Comparison of ENCODE assay signal across 8 cellular contexts in the genomic region with DNA sequence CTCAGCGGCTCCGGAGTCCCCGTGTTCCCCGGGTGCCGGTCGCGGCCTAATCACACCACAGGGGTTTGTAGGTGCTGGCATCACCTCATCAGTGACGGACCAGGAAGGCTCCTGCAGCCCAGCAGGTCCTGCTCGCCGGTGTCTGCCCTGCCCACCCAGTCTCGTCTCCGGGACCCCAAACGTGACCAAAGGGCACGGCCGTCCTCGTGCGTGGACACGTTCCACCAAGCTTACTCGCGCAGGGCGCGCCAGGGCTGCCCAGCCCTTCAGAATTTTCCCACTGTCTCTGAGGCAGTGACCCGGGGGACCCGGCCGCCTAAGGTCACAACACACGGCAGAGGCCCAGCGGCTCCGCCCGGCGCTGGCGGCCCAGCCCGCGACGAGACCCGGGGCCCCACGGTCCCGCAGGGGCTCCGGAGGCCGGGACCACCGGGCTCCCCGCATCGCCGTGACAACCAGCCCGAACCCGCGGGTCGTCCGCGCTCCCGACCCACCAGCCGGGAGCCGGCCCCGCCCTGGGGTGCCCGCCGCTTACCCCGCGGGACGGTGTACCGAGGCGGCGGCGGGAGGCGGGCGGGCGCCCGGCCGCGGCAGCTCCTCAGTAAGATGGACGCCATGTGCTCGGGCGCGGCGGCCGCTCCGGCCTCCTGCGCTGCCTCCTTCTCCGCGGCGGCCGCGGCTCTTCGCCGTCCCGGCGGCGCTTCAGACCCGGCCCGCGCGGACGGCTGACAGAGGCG. TPM values are rescaled to one million over a fixed set of nuclear protein-coding genes. Genes with fewer than 3 reads are reported as not detected.
DNase-seq lines count a peak whose midpoint lies in the region; ATAC-seq and TF ChIP-seq lines count a peak whose summit lies in the region.

No MANE protein-coding gene starts in this region.

- TF ChIP-seq EP300 in transverse colon (IDR thresholded peaks at IDR 0.05; ENCODE audit: low read depth): no peak

- peaks cover 25 to 61% (median 43%) of the 10 kb centered on the region in 4 donors for H3K4me1 ChIP-seq in transverse colon

- 2% methylated on average over 21 of the region's 92 CpGs; no CpG with 5 or more reads in 1 of the 2 donors for WGBS in transverse colon (ENCODE audit: low coverage in 1 of 2), 2 donors

- intact Hi-C loops in transverse colon (cut with DNase I; ENCODE audit: low total_unique reads): loop anchor here (10.0 kb wide), 1 partner anchor 49 kb away; no protein-coding TSS in a partner anchor

- TF ChIP-seq POLR2A in transverse colon (IDR thresholded peaks at IDR 0.05): no peak

- peak overlapping the region; percentile 88 for H3K4me3 ChIP-seq in choroid plexus epithelial cell (ENCODE audit: low read depth, low read length)
- H3K4me3 ChIP-seq in transverse colon: peak overlapping the region; percentile 61 to 96 (median 90)

- no peak for TF ChIP-seq CTCF in choroid plexus epithelial cell (conservative IDR thresholded peaks at IDR 0.05; ENCODE audit: low read depth, low read length)
- no peak for TF ChIP-seq CTCF in transverse colon (IDR thresholded peaks at IDR 0.05)

- DNase-seq in RKO (ENCODE audit: low spot score) (peak; percentile 45), choroid plexus epithelial cell (ENCODE audit: low read depth) (no peak), lung microvascular endothelial cell (ENCODE audit: low read depth in 2 of 2) (peak; percentile 12 to 24), transverse colon (peak; percentile 37), GF-D8 (lab: John Stamatoyannopoulos, UW) (no peak)

- no peaks in the 10 kb centered on the region for H3K36me3 ChIP-seq in transverse colon

- peak overlapping the region; percentile 89 to 93 (median 92) for H3K27ac ChIP-seq in transverse colon

- ATAC-seq in GM18867 (IDR thresholded peaks at IDR 0.05; ENCODE audit: unreplicated experiment) (peak; percentile 28), HG02642 (IDR thresholded peaks at IDR 0.05; ENCODE audit: poor library complexity, unreplicated experiment) (peak; percentile 0), HG02623 (IDR thresholded peaks at IDR 0.05; ENCODE audit: unreplicated experiment) (no peak)

- in situ Hi-C loops in transverse colon (cut with MboI; ENCODE audit: low pct_ligation_motif_present in 1 of 4, low pct_unique_long_range_greater_than_20kb in 1 of 4, low sequenced_read_pairs in 3 of 4): no loop called here

- H3K27me3 ChIP-seq in transverse colon: no peaks in the 10 kb centered on the region

- no peaks in the 10 kb centered on the region for H3K9me3 ChIP-seq in transverse colon

RNA-seq across cellular contexts. Expression of a gene that starts 0.5 kb away (rescaled TPM):
- total RNA-seq in lung microvascular endothelial cell (48.6 and 70.2 TPM in 2 replicates), transverse colon (100 to 1,000 TPM; 173 to 469 (median 243) TPM)

RNA-seq across cellular contexts. Expression of a gene that starts 15.7 kb away (rescaled TPM):
- total RNA-seq in lung microvascular endothelial cell (29.9 and 32.7 TPM in 2 replicates), transverse colon (100 to 1,000 TPM in 3 of 4 donors, 10 to 100 TPM in 1; 78.4 to 591 (median 158) TPM)

Comparison
In these comparisons a context has a peak if more than half of its experiments do, and no peak if none do; other contexts are left out.
1. DNase-seq: peak in RKO (single experiment), lung microvascular endothelial cell (2 of 2) and transverse colon (single experiment); none in choroid plexus epithelial cell (single experiment) and GF-D8 (single experiment).